Comparison of ENCODE assay signal across 10 cellular contexts in genomic region chr7:127598318-127598717, GRCh38. TPM values are rescaled to one million over a fixed set of nuclear protein-coding genes. Genes with fewer than 3 reads are reported as not detected.
DNase-seq lines count a peak whose midpoint lies in the region; ATAC-seq and TF ChIP-seq lines count a peak whose summit lies in the region.
"Had no signal": no experiment of that assay in that cellular context is flagged by ENCODE, and none has a peak within 500 bp of the region (broad histone marks: within the 10 kb centered on the region; RNA-seq: fewer than 3 reads in every experiment).

No MANE protein-coding gene starts in this region.

- H3K4me3 ChIP-seq in psoas muscle: no peak overlapping the region
- H3K4me3 ChIP-seq in Peyer's patch: no peak overlapping the region
- H3K4me3 ChIP-seq: testis had no signal

- peak; percentile 31 for TF ChIP-seq CTCF in activated CD8-positive, alpha-beta T cell treated with anti-CD3 and anti-CD28 coated beads for 36 hours (IDR thresholded peaks at IDR 0.05)
- TF ChIP-seq CTCF in psoas muscle (IDR thresholded peaks at IDR 0.05) (peak; percentile 6), Peyer's patch (IDR thresholded peaks at IDR 0.05) (no peak)

- H3K27ac Mint-ChIP-seq in activated CD8-positive, alpha-beta T cell treated with anti-CD3 and anti-CD28 coated beads for 36 hours: no peak overlapping the region
- no peak overlapping the region for H3K27ac Mint-ChIP-seq in activated CD8-positive, alpha-beta T cell treated with anti-CD3 and anti-CD28 coated beads, Interleukin-2, amount 10 ng/mL, durations not matched to agents 7 days and 5 days
- H3K27ac Mint-ChIP-seq in stimulated activated naive B cell treated with anti-CD40 and anti-IgM and Interleukin-4, amounts not matched to agents 10 μg/mL and 1 μg/mL and 100 μg/mL, for 72 hours: no peak overlapping the region
- H3K27ac Mint-ChIP-seq: CD8-positive, alpha-beta T cell had no signal

- H3K36me3 ChIP-seq in psoas muscle (ENCODE audit: insufficient read depth in 1 of 2, low read depth in 1 of 2) (no peaks in the 10 kb centered on the region), Peyer's patch (no peaks in the 10 kb centered on the region)

- ATAC-seq in activated CD8-positive, alpha-beta T cell treated with anti-CD3 and anti-CD28 coated beads for 36 hours: no peak
- no peak for ATAC-seq in activated CD8-positive, alpha-beta T cell treated with anti-CD3 and anti-CD28 coated beads, Interleukin-2, amount 10 ng/mL, durations not matched to agents 7 days and 5 days
- ATAC-seq in SK-N-SH treated with all-trans-retinoic acid at 6 μM for 48 hours (peak; percentile 54), psoas muscle (no peak)
- no peak for ATAC-seq in stimulated activated naive B cell treated with anti-CD40 and anti-IgM and Interleukin-4, amounts not matched to agents 10 μg/mL and 1 μg/mL and 100 μg/mL, for 72 hours (replicated peaks)
- ATAC-seq: CD8-positive, alpha-beta T cell; right cardiac atrium had no signal

- H3K4me1 ChIP-seq in psoas muscle: no peaks in the 10 kb centered on the region
- no peaks in the 10 kb centered on the region for H3K4me1 ChIP-seq in Peyer's patch
- H3K4me1 ChIP-seq: testis had no signal

- H3K4me1 Mint-ChIP-seq in activated CD8-positive, alpha-beta T cell treated with anti-CD3 and anti-CD28 coated beads for 36 hours (ENCODE audit: low read depth): no peaks in the 10 kb centered on the region
- no peaks in the 10 kb centered on the region for H3K4me1 Mint-ChIP-seq in activated CD8-positive, alpha-beta T cell treated with anti-CD3 and anti-CD28 coated beads, Interleukin-2, amount 10 ng/mL, durations not matched to agents 7 days and 5 days (ENCODE audit: low read depth)
- H3K4me1 Mint-ChIP-seq in stimulated activated naive B cell treated with anti-CD40 and anti-IgM and Interleukin-4, amounts not matched to agents 10 μg/mL and 1 μg/mL and 100 μg/mL, for 72 hours: peaks cover 9 to 12% of the 10 kb centered on the region in 2 donors
- H3K4me1 Mint-ChIP-seq: central memory CD8-positive, alpha-beta T cell had no signal

- WGBS in psoas muscle, 3 donors: 50 to 65% (median 54%) methylated on average over 5 to 6 of the region's 6 CpGs

- H3K9me3 Mint-ChIP-seq in activated CD8-positive, alpha-beta T cell treated with anti-CD3 and anti-CD28 coated beads for 36 hours: no peaks in the 10 kb centered on the region
- H3K9me3 Mint-ChIP-seq in activated CD8-positive, alpha-beta T cell treated with anti-CD3 and anti-CD28 coated beads, Interleukin-2, amount 10 ng/mL, durations not matched to agents 7 days and 5 days (ENCODE audit: insufficient read depth): no peaks in the 10 kb centered on the region
- H3K9me3 Mint-ChIP-seq in stimulated activated naive B cell treated with anti-CD40 and anti-IgM and Interleukin-4, amounts not matched to agents 10 μg/mL and 1 μg/mL and 100 μg/mL, for 72 hours: no peaks in the 10 kb centered on the region
- H3K9me3 Mint-ChIP-seq: CD8-positive, alpha-beta T cell; central memory CD8-positive, alpha-beta T cell had no signal

- peak; percentile 16 for DNase-seq in activated CD8-positive, alpha-beta T cell treated with anti-CD3 and anti-CD28 coated beads for 36 hours
- DNase-seq in activated CD8-positive, alpha-beta T cell treated with anti-CD3 and anti-CD28 coated beads, Interleukin-2, amount 10 ng/mL, durations not matched to agents 7 days and 5 days: no peak
- DNase-seq in psoas muscle (no peak), Peyer's patch (no peak)
- DNase-seq in stimulated activated naive B cell treated with anti-CD40 and anti-IgM and Interleukin-4, amounts not matched to agents 10 μg/mL and 1 μg/mL and 100 μg/mL, for 72 hours: no peak
- DNase-seq: CD8-positive, alpha-beta T cell; right cardiac atrium; testis had no signal

- H3K9me3 ChIP-seq in psoas muscle (no peaks in the 10 kb centered on the region), Peyer's patch (no peaks in the 10 kb centered on the region)
- H3K9me3 ChIP-seq: testis had no signal

- H3K27me3 ChIP-seq in psoas muscle (ENCODE audit: insufficient read depth in 3 of 3, low read length in 2 of 3) (no peaks in the 10 kb centered on the region), Peyer's patch (no peaks in the 10 kb centered on the region)
- H3K27me3 ChIP-seq: testis had no signal

- CTCF ChIA-PET in activated CD8-positive, alpha-beta T cell treated with anti-CD3 and anti-CD28 coated beads for 36 hours (lab: Charles Lee): interaction anchor here (1.0 kb wide), 1 partner anchor 31 kb away, joined by 3 read pairs; no protein-coding TSS in a partner anchor
- CTCF ChIA-PET in activated CD8-positive, alpha-beta T cell treated with anti-CD3 and anti-CD28 coated beads, Interleukin-2, amount 10 ng/mL, durations not matched to agents 7 days and 5 days (lab: Charles Lee): interaction anchor here (1.5 kb wide), 1 partner anchor 13 kb away, joined by 3 read pairs; the partner anchor contains the start of gene GCC1

- no peak overlapping the region for H3K4me3 Mint-ChIP-seq in activated CD8-positive, alpha-beta T cell treated with anti-CD3 and anti-CD28 coated beads for 36 hours
- H3K4me3 Mint-ChIP-seq in activated CD8-positive, alpha-beta T cell treated with anti-CD3 and anti-CD28 coated beads, Interleukin-2, amount 10 ng/mL, durations not matched to agents 7 days and 5 days: no peak overlapping the region
- no peak overlapping the region for H3K4me3 Mint-ChIP-seq in stimulated activated naive B cell treated with anti-CD40 and anti-IgM and Interleukin-4, amounts not matched to agents 10 μg/mL and 1 μg/mL and 100 μg/mL, for 72 hours
- H3K4me3 Mint-ChIP-seq: CD8-positive, alpha-beta T cell; central memory CD8-positive, alpha-beta T cell had no signal

- H3K27me3 Mint-ChIP-seq in activated CD8-positive, alpha-beta T cell treated with anti-CD3 and anti-CD28 coated beads for 36 hours: no peaks in the 10 kb centered on the region
- H3K27me3 Mint-ChIP-seq in activated CD8-positive, alpha-beta T cell treated with anti-CD3 and anti-CD28 coated beads, Interleukin-2, amount 10 ng/mL, durations not matched to agents 7 days and 5 days (ENCODE audit: low read depth): peaks cover 3% of the 10 kb centered on the region
- H3K27me3 Mint-ChIP-seq in stimulated activated naive B cell treated with anti-CD40 and anti-IgM and Interleukin-4, amounts not matched to agents 10 μg/mL and 1 μg/mL and 100 μg/mL, for 72 hours: peaks cover 9 to 13% of the 10 kb centered on the region in 2 donors
- H3K27me3 Mint-ChIP-seq: central memory CD8-positive, alpha-beta T cell had no signal

- H3K27ac ChIP-seq in psoas muscle (no peak overlapping the region), Peyer's patch (no peak overlapping the region)
- H3K27ac ChIP-seq: testis had no signal

- no peak for TF ChIP-seq POLR2A in Peyer's patch (IDR thresholded peaks at IDR 0.05)

- intact Hi-C loops in activated CD8-positive, alpha-beta T cell treated with anti-CD3 and anti-CD28 coated beads for 36 hours (cut with micrococcal nuclease): no loop called here
- intact Hi-C loops in psoas muscle (cut with DNase I): no loop called here

- H3K36me3 Mint-ChIP-seq in activated CD8-positive, alpha-beta T cell treated with anti-CD3 and anti-CD28 coated beads for 36 hours (ENCODE audit: low read depth): no peaks in the 10 kb centered on the region
- H3K36me3 Mint-ChIP-seq in activated CD8-positive, alpha-beta T cell treated with anti-CD3 and anti-CD28 coated beads, Interleukin-2, amount 10 ng/mL, durations not matched to agents 7 days and 5 days (ENCODE audit: low read depth): no peaks in the 10 kb centered on the region
- H3K36me3 Mint-ChIP-seq in stimulated activated naive B cell treated with anti-CD40 and anti-IgM and Interleukin-4, amounts not matched to agents 10 μg/mL and 1 μg/mL and 100 μg/mL, for 72 hours: no peaks in the 10 kb centered on the region

- POLR2A ChIA-PET in activated CD8-positive, alpha-beta T cell treated with anti-CD3 and anti-CD28 coated beads for 36 hours (lab: Charles Lee): no interaction called here
- POLR2A ChIA-PET in activated CD8-positive, alpha-beta T cell treated with anti-CD3 and anti-CD28 coated beads, Interleukin-2, amount 10 ng/mL, durations not matched to agents 7 days and 5 days (lab: Charles Lee): no interaction called here

RNA-seq across cellular contexts. Expression of gene FSCN3, which starts 4.8 kb away (rescaled TPM):
- 1 to 10 TPM in 1 of 2 experiments, under 1 TPM in 1; 0.97 to 1.7 TPM for total RNA-seq in activated CD8-positive, alpha-beta T cell treated with anti-CD3 and anti-CD28 coated beads for 36 hours
- 1 to 10 TPM in 1 of 2 experiments, under 1 TPM in 1; 0.70 to 1.1 TPM for total RNA-seq in activated CD8-positive, alpha-beta T cell treated with anti-CD3 and anti-CD28 coated beads, Interleukin-2, amount 10 ng/mL, durations not matched to agents 7 days and 5 days
- total RNA-seq in psoas muscle (under 1 TPM in 2 of 4 donors, not detected in 2; 0.34 to 0.42 TPM), Peyer's patch (1 to 10 TPM in 2 of 4 donors, not detected in 2; 1.7 to 3.3 TPM)
- under 1 TPM; 0.06 to 0.76 (median 0.17) TPM for polyA plus RNA-seq in psoas muscle

RNA-seq across cellular contexts. Expression of gene ARF5, which starts 10.1 kb away (rescaled TPM):
- 100 to 1,000 TPM; 106 to 114 TPM for total RNA-seq in activated CD8-positive, alpha-beta T cell treated with anti-CD3 and anti-CD28 coated beads for 36 hours
- total RNA-seq in activated CD8-positive, alpha-beta T cell treated with anti-CD3 and anti-CD28 coated beads, Interleukin-2, amount 10 ng/mL, durations not matched to agents 7 days and 5 days: 100 to 1,000 TPM; 136 to 138 TPM
- 100 to 1,000 TPM in 1 of 4 donors, 10 to 100 TPM in 3; 78.7 to 118 (median 89.8) TPM for total RNA-seq in psoas muscle
- polyA plus RNA-seq in psoas muscle: 100 to 1,000 TPM in 2 of 3 donors, 10 to 100 TPM in 1; 84.8 to 111 (median 107) TPM
- total RNA-seq in Peyer's patch: 100 to 1,000 TPM in 3 of 4 donors, 10 to 100 TPM in 1; 52.8 to 149 (median 122) TPM

RNA-seq across cellular contexts. Expression of gene GCC1, which starts 12.9 kb away (rescaled TPM):
- 10 to 100 TPM; 12.4 to 12.5 TPM for total RNA-seq in activated CD8-positive, alpha-beta T cell treated with anti-CD3 and anti-CD28 coated beads for 36 hours
- total RNA-seq in activated CD8-positive, alpha-beta T cell treated with anti-CD3 and anti-CD28 coated beads, Interleukin-2, amount 10 ng/mL, durations not matched to agents 7 days and 5 days: 10 to 100 TPM; 18.0 to 18.6 TPM
- total RNA-seq in psoas muscle (10 to 100 TPM in 2 of 4 donors, 1 to 10 TPM in 2; 8.2 to 12.4 (median 9.3) TPM), Peyer's patch (10 to 100 TPM; 17.2 to 21.3 (median 20.0) TPM)
- 10 to 100 TPM in 1 of 3 donors, 1 to 10 TPM in 2; 6.1 to 24.0 (median 7.3) TPM for polyA plus RNA-seq in psoas muscle

RNA-seq across cellular contexts. Expression of gene PAX4, which starts 19.6 kb away (rescaled TPM):
- not detected for total RNA-seq in activated CD8-positive, alpha-beta T cell treated with anti-CD3 and anti-CD28 coated beads for 36 hours
- total RNA-seq in activated CD8-positive, alpha-beta T cell treated with anti-CD3 and anti-CD28 coated beads, Interleukin-2, amount 10 ng/mL, durations not matched to agents 7 days and 5 days: not detected
- total RNA-seq in psoas muscle (not detected), Peyer's patch (1 to 10 TPM in 1 of 4 donors, under 1 TPM in 1, not detected in 2; 0.53 to 1.3 TPM)
- not detected for polyA plus RNA-seq in psoas muscle
- total RNA-seq: CD8-positive, alpha-beta T cell; right cardiac atrium had no signal
- polyA plus RNA-seq: right cardiac atrium had no signal

RNA-seq across cellular contexts. Expression of gene SND1, which starts 53.7 kb away (rescaled TPM):
- 100 to 1,000 TPM; 206 to 208 TPM for total RNA-seq in activated CD8-positive, alpha-beta T cell treated with anti-CD3 and anti-CD28 coated beads for 36 hours
- 100 to 1,000 TPM; 169 to 174 TPM for total RNA-seq in activated CD8-positive, alpha-beta T cell treated with anti-CD3 and anti-CD28 coated beads, Interleukin-2, amount 10 ng/mL, durations not matched to agents 7 days and 5 days
- 10 to 100 TPM; 46.2 to 71.6 (median 53.4) TPM for total RNA-seq in psoas muscle
- 10 to 100 TPM; 29.2 to 72.8 (median 35.1) TPM for polyA plus RNA-seq in psoas muscle
- total RNA-seq in Peyer's patch: 100 to 1,000 TPM in 1 of 4 donors, 10 to 100 TPM in 3; 55.5 to 305 (median 80.1) TPM

Comparison
In these comparisons a context has a peak if more than half of its experiments do, and no peak if none do; other contexts are left out.
1. CTCF ChIP-seq: peak in activated CD8-positive, alpha-beta T cell treated with anti-CD3 and anti-CD28 coated beads for 36 hours (single experiment) and psoas muscle (single experiment); none in Peyer's patch (0 of 6).